Comparison of ENCODE assay signal across 11 cellular contexts in genomic region chr1:54122131-54122751, GRCh38. TPM values are rescaled to one million over a fixed set of nuclear protein-coding genes. Genes with fewer than 3 reads are reported as not detected.
DNase-seq lines count a peak whose midpoint lies in the region; ATAC-seq and TF ChIP-seq lines count a peak whose summit lies in the region.
"Had no signal": no experiment of that assay in that cellular context is flagged by ENCODE, and none has a peak within 500 bp of the region (broad histone marks: within the 10 kb centered on the region; RNA-seq: fewer than 3 reads in every experiment).

No MANE protein-coding gene starts in this region.

- TF ChIP-seq POLR2A in testis (IDR thresholded peaks at IDR 0.05), result no peak

- ATAC-seq in HG03175 (IDR thresholded peaks at IDR 0.05; ENCODE audit: unreplicated experiment), result no peak

- H3K27ac ChIP-seq in WERI-Rb-1, result no peak overlapping the region
- H3K27ac ChIP-seq in testis, result no peak overlapping the region

- peak overlapping the region; percentile 28 for H3K4me3 ChIP-seq in WERI-Rb-1 (ENCODE audit: low read depth, low read length)
- peak overlapping the region; percentile 12 to 30 for H3K4me3 ChIP-seq in testis

- TF ChIP-seq CTCF in WERI-Rb-1 (IDR thresholded peaks at IDR 0.05; ENCODE audit: low read depth, low read length) (no peak), mesothelial cell of epicardium (IDR thresholded peaks at IDR 0.05; ENCODE audit: unreplicated experiment) (no peak), testis (IDR thresholded peaks at IDR 0.05) (no peak)

- peaks cover 5% of the 10 kb centered on the region for H3K4me1 Mint-ChIP-seq in activated naive CD4-positive, alpha-beta T cell treated with anti-CD3 and anti-CD28 coated beads, Interleukin-2, amount 50 U/mL, for 24 hours
- peaks cover 14% of the 10 kb centered on the region for H3K4me1 Mint-ChIP-seq in mesothelial cell of epicardium

- no peak for DNase-seq in activated naive CD4-positive, alpha-beta T cell (lab: John Stamatoyannopoulos, UW)
- no peak for DNase-seq in WERI-Rb-1
- DNase-seq in mesothelial cell of epicardium (ENCODE audit: low spot score in 2 of 2, unreplicated experiment in 2 of 2), result no peak
- peak; percentile 27 for DNase-seq in testis
- no peak for DNase-seq in SKM-1 treated with dmso at 0.1 percent for 144 hours (lab: John Stamatoyannopoulos, UW; ENCODE audit: unreplicated experiment)
- DNase-seq in NCI-H526 treated with DMSO at 0.1 percent for 48 hours (lab: John Stamatoyannopoulos, UW), result no peak
- DNase-seq: cortex of kidney had no signal

- intact Hi-C loops in testis (cut with DNase I; ENCODE audit: low total_unique reads), result loop anchor here (10.0 kb wide), 2 partner anchors 283 to 363 kb away; partner anchors contain the start of gene SSBP3

- peak overlapping the region; percentile 23 for H3K4me3 Mint-ChIP-seq in activated naive CD4-positive, alpha-beta T cell treated with anti-CD3 and anti-CD28 coated beads, Interleukin-2, amount 50 U/mL, for 24 hours
- peak overlapping the region; percentile 63 for H3K4me3 Mint-ChIP-seq in mesothelial cell of epicardium

- H3K36me3 ChIP-seq in WERI-Rb-1 (no peaks in the 10 kb centered on the region), testis (ENCODE audit: low read depth, missing control alignments) (no peaks in the 10 kb centered on the region)

- H3K27me3 Mint-ChIP-seq in activated naive CD4-positive, alpha-beta T cell treated with anti-CD3 and anti-CD28 coated beads, Interleukin-2, amount 50 U/mL, for 24 hours, result no peaks in the 10 kb centered on the region
- peaks cover 15% of the 10 kb centered on the region for H3K27me3 Mint-ChIP-seq in mesothelial cell of epicardium (ENCODE audit: low read depth)

- no peaks in the 10 kb centered on the region for H3K9me3 Mint-ChIP-seq in activated naive CD4-positive, alpha-beta T cell treated with anti-CD3 and anti-CD28 coated beads, Interleukin-2, amount 50 U/mL, for 24 hours
- H3K9me3 Mint-ChIP-seq in mesothelial cell of epicardium, result no peaks in the 10 kb centered on the region

- 36 to 44% methylated on average over 14 of the region's 14 CpGs for WGBS in testis, 2 donors

- H3K27me3 ChIP-seq in WERI-Rb-1 (ENCODE audit: insufficient read depth, low read depth, severe bottlenecking), result no peaks in the 10 kb centered on the region
- H3K27me3 ChIP-seq in testis, result no peaks in the 10 kb centered on the region

- no peaks in the 10 kb centered on the region for H3K36me3 Mint-ChIP-seq in activated naive CD4-positive, alpha-beta T cell treated with anti-CD3 and anti-CD28 coated beads, Interleukin-2, amount 50 U/mL, for 24 hours
- H3K36me3 Mint-ChIP-seq in mesothelial cell of epicardium, result no peaks in the 10 kb centered on the region

- H3K9me3 ChIP-seq in WERI-Rb-1 (ENCODE audit: severe bottlenecking) (no peaks in the 10 kb centered on the region), testis (no peaks in the 10 kb centered on the region)

- peak overlapping the region; percentile 8 for H3K27ac Mint-ChIP-seq in activated naive CD4-positive, alpha-beta T cell treated with anti-CD3 and anti-CD28 coated beads, Interleukin-2, amount 50 U/mL, for 24 hours
- no peak overlapping the region for H3K27ac Mint-ChIP-seq in mesothelial cell of epicardium

- H3K4me1 ChIP-seq in testis, result peaks cover 12% of the 10 kb centered on the region

RNA-seq across cellular contexts. Expression of gene CDCP2, which starts 30.6 kb away (rescaled TPM):
- total RNA-seq in mesothelial cell of epicardium (not detected in 3 replicates), testis (under 1 TPM; 0.06 to 0.24 TPM)
- polyA plus RNA-seq in testis (ENCODE audit: insufficient read depth, low read depth, low replicate concordance), result 0.20 TPM
- total RNA-seq: frontal cortex, G401 had no signal
